In the genomic region with DNA sequence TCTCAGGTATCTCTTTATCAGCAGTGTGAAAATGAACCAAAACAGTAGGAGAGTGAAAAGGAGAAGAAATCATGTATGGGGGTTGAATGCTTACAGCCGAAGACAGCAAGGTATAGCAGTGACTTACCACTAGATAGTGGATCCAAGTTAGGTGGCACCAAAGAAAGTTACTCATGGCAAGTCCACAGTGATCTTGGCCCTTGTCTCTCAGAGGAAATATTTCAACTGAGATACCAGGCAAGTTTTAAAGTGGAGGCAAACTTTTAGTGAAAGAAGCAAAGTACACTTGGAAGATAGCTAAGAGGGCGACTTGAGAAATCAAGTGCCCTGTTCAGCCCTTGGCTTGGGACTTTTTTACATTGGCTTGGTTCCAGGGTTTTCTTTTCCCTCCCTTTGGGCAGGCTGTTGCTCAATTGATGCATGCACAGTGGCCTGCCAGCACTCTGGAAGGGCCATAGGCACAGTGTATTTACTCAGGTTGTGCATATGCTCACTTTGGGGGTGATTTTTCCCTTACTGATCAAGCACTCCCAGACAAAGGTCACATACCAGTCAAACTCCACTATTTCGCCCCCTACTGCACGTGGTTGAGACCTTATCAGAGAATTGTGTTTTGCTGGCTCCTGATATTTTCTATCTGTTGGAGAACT, we compare ENCODE assay signal across 1 cellular context.
TF ChIP-seq lines count a peak whose summit lies in the region.

No MANE protein-coding gene starts in this region.

TF ChIP-seq in HepG2, 621 proteins besides CTCF, POLR2A, EP300 and RAD21:
- TF ChIP-seq, protein P1, sequence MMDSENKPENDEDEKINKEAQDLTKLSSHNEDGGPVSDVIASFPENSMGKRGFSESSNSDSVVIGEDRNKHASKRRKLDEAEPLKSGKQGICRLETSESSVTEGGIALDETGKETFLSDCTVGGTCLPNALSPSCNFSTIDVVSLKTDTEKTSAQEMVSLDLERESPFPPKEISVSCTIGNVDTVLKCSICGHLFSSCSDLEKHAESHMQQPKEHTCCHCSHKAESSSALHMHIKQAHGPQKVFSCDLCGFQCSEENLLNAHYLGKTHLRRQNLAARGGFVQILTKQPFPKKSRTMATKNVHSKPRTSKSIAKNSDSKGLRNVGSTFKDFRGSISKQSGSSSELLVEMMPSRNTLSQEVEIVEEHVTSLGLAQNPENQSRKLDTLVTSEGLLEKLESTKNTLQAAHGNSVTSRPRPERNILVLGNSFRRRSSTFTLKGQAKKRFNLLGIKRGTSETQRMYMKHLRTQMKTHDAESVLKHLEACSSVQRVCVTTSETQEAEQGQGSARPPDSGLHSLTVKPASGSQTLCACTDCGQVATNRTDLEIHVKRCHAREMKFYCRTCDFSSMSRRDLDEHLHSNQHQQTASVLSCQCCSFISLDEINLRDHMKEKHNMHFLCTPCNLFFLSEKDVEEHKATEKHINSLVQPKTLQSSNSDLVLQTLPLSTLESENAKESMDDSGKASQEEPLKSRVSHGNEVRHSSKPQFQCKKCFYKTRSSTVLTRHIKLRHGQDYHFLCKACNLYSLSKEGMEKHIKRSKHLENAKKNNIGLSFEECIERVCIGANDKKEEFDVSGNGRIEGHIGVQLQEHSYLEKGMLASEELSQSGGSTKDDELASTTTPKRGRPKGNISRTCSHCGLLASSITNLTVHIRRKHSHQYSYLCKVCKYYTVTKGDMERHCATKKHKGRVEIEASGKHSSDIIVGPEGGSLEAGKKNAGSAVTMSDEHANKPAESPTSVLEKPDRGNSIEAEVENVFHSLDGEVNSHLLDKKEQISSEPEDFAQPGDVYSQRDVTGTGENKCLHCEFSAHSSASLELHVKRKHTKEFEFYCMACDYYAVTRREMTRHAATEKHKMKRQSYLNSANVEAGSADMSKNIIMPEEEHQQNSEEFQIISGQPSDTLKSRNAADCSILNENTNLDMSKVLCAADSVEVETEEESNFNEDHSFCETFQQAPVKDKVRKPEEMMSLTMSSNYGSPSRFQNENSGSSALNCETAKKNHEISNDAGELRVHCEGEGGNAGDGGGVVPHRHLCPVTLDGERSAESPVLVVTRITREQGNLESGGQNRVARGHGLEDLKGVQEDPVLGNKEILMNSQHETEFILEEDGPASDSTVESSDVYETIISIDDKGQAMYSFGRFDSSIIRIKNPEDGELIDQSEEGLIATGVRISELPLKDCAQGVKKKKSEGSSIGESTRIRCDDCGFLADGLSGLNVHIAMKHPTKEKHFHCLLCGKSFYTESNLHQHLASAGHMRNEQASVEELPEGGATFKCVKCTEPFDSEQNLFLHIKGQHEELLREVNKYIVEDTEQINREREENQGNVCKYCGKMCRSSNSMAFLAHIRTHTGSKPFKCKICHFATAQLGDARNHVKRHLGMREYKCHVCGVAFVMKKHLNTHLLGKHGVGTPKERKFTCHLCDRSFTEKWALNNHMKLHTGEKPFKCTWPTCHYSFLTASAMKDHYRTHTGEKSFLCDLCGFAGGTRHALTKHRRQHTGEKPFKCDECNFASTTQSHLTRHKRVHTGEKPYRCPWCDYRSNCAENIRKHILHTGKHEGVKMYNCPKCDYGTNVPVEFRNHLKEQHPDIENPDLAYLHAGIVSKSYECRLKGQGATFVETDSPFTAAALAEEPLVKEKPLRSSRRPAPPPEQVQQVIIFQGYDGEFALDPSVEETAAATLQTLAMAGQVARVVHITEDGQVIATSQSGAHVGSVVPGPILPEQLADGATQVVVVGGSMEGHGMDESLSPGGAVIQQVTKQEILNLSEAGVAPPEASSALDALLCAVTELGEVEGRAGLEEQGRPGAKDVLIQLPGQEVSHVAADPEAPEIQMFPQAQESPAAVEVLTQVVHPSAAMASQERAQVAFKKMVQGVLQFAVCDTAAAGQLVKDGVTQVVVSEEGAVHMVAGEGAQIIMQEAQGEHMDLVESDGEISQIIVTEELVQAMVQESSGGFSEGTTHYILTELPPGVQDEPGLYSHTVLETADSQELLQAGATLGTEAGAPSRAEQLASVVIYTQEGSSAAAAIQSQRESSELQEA (CRISPR knock-in tag; IDR thresholded peaks at IDR 0.05; ENCODE audit: not compliant biosample characterization): no peak
- no peak for TF ChIP-seq SOX6 (IDR thresholded peaks at IDR 0.05)
- no peak for TF ChIP-seq SOX6 (CRISPR knock-in tag; IDR thresholded peaks at IDR 0.05)
- TF ChIP-seq, protein P2, sequence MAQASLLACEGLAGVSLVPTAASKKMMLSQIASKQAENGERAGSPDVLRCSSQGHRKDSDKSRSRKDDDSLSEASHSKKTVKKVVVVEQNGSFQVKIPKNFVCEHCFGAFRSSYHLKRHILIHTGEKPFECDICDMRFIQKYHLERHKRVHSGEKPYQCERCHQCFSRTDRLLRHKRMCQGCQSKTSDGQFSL (CRISPR knock-in tag; IDR thresholded peaks at IDR 0.05): no peak
- TF ChIP-seq ZNF782 (CRISPR knock-in tag; IDR thresholded peaks at IDR 0.05; ENCODE audit: borderline replicate concordance): no peak
- TF ChIP-seq LCORL (IDR thresholded peaks at IDR 0.05): no peak
- no peak for TF ChIP-seq LCORL (CRISPR knock-in tag; IDR thresholded peaks at IDR 0.05)
- TF ChIP-seq ZNF430 (CRISPR knock-in tag; IDR thresholded peaks at IDR 0.05): no peak
- TF ChIP-seq, protein P3, sequence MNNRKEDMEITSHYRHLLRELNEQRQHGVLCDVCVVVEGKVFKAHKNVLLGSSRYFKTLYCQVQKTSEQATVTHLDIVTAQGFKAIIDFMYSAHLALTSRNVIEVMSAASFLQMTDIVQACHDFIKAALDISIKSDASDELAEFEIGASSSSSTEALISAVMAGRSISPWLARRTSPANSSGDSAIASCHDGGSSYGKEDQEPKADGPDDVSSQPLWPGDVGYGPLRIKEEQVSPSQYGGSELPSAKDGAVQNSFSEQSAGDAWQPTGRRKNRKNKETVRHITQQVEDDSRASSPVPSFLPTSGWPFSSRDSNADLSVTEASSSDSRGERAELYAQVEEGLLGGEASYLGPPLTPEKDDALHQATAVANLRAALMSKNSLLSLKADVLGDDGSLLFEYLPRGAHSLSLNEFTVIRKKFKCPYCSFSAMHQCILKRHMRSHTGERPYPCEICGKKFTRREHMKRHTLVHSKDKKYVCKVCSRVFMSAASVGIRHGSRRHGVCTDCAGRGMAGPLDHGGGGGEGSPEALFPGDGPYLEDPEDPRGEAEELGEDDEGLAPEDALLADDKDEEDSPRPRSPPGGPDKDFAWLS (CRISPR knock-in tag; IDR thresholded peaks at IDR 0.05; ENCODE audit: borderline replicate concordance): no peak
- TF ChIP-seq ZFX (CRISPR knock-in tag; IDR thresholded peaks at IDR 0.05; ENCODE audit: low read depth): no peak
- TF ChIP-seq ELF1 (CRISPR knock-in tag; IDR thresholded peaks at IDR 0.05): no peak
- no peak for TF ChIP-seq GZF1 (CRISPR knock-in tag; IDR thresholded peaks at IDR 0.05)
- TF ChIP-seq, protein P4, sequence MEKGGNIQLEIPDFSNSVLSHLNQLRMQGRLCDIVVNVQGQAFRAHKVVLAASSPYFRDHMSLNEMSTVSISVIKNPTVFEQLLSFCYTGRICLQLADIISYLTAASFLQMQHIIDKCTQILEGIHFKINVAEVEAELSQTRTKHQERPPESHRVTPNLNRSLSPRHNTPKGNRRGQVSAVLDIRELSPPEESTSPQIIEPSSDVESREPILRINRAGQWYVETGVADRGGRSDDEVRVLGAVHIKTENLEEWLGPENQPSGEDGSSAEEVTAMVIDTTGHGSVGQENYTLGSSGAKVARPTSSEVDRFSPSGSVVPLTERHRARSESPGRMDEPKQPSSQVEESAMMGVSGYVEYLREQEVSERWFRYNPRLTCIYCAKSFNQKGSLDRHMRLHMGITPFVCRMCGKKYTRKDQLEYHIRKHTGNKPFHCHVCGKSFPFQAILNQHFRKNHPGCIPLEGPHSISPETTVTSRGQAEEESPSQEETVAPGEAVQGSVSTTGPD (CRISPR knock-in tag; IDR thresholded peaks at IDR 0.05): no peak
- no peak for TF ChIP-seq ZNF460 (CRISPR knock-in tag; IDR thresholded peaks at IDR 0.05; ENCODE audit: borderline replicate concordance)
- TF ChIP-seq, protein P5, sequence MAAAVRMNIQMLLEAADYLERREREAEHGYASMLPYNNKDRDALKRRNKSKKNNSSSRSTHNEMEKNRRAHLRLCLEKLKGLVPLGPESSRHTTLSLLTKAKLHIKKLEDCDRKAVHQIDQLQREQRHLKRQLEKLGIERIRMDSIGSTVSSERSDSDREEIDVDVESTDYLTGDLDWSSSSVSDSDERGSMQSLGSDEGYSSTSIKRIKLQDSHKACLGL (CRISPR knock-in tag; IDR thresholded peaks at IDR 0.05): no peak
- TF ChIP-seq SP2 (CRISPR knock-in tag; IDR thresholded peaks at IDR 0.05): no peak
- TF ChIP-seq KDM5A (IDR thresholded peaks at IDR 0.05; ENCODE audit: borderline replicate concordance, low read length): no peak
- TF ChIP-seq, protein P6, sequence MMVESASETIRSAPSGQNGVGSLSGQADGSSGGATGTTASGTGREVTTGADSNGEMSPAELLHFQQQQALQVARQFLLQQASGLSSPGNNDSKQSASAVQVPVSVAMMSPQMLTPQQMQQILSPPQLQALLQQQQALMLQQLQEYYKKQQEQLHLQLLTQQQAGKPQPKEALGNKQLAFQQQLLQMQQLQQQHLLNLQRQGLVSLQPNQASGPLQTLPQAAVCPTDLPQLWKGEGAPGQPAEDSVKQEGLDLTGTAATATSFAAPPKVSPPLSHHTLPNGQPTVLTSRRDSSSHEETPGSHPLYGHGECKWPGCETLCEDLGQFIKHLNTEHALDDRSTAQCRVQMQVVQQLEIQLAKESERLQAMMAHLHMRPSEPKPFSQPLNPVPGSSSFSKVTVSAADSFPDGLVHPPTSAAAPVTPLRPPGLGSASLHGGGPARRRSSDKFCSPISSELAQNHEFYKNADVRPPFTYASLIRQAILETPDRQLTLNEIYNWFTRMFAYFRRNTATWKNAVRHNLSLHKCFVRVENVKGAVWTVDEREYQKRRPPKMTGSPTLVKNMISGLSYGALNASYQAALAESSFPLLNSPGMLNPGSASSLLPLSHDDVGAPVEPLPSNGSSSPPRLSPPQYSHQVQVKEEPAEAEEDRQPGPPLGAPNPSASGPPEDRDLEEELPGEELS (CRISPR knock-in tag; IDR thresholded peaks at IDR 0.05): no peak
- TF ChIP-seq CBX1 (IDR thresholded peaks at IDR 0.05; ENCODE audit: low read depth): no peak
- TF ChIP-seq, protein P7, sequence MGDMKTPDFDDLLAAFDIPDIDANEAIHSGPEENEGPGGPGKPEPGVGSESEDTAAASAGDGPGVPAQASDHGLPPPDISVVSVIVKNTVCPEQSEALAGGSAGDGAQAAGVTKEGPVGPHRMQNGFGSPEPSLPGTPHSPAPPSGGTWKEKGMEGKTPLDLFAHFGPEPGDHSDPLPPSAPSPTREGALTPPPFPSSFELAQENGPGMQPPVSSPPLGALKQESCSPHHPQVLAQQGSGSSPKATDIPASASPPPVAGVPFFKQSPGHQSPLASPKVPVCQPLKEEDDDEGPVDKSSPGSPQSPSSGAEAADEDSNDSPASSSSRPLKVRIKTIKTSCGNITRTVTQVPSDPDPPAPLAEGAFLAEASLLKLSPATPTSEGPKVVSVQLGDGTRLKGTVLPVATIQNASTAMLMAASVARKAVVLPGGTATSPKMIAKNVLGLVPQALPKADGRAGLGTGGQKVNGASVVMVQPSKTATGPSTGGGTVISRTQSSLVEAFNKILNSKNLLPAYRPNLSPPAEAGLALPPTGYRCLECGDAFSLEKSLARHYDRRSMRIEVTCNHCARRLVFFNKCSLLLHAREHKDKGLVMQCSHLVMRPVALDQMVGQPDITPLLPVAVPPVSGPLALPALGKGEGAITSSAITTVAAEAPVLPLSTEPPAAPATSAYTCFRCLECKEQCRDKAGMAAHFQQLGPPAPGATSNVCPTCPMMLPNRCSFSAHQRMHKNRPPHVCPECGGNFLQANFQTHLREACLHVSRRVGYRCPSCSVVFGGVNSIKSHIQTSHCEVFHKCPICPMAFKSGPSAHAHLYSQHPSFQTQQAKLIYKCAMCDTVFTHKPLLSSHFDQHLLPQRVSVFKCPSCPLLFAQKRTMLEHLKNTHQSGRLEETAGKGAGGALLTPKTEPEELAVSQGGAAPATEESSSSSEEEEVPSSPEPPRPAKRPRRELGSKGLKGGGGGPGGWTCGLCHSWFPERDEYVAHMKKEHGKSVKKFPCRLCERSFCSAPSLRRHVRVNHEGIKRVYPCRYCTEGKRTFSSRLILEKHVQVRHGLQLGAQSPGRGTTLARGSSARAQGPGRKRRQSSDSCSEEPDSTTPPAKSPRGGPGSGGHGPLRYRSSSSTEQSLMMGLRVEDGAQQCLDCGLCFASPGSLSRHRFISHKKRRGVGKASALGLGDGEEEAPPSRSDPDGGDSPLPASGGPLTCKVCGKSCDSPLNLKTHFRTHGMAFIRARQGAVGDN (CRISPR knock-in tag; IDR thresholded peaks at IDR 0.05): no peak
- TF ChIP-seq, protein P8, sequence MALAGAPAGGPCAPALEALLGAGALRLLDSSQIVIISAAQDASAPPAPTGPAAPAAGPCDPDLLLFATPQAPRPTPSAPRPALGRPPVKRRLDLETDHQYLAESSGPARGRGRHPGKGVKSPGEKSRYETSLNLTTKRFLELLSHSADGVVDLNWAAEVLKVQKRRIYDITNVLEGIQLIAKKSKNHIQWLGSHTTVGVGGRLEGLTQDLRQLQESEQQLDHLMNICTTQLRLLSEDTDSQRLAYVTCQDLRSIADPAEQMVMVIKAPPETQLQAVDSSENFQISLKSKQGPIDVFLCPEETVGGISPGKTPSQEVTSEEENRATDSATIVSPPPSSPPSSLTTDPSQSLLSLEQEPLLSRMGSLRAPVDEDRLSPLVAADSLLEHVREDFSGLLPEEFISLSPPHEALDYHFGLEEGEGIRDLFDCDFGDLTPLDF (CRISPR knock-in tag; IDR thresholded peaks at IDR 0.05): no peak
- TF ChIP-seq, protein P9, sequence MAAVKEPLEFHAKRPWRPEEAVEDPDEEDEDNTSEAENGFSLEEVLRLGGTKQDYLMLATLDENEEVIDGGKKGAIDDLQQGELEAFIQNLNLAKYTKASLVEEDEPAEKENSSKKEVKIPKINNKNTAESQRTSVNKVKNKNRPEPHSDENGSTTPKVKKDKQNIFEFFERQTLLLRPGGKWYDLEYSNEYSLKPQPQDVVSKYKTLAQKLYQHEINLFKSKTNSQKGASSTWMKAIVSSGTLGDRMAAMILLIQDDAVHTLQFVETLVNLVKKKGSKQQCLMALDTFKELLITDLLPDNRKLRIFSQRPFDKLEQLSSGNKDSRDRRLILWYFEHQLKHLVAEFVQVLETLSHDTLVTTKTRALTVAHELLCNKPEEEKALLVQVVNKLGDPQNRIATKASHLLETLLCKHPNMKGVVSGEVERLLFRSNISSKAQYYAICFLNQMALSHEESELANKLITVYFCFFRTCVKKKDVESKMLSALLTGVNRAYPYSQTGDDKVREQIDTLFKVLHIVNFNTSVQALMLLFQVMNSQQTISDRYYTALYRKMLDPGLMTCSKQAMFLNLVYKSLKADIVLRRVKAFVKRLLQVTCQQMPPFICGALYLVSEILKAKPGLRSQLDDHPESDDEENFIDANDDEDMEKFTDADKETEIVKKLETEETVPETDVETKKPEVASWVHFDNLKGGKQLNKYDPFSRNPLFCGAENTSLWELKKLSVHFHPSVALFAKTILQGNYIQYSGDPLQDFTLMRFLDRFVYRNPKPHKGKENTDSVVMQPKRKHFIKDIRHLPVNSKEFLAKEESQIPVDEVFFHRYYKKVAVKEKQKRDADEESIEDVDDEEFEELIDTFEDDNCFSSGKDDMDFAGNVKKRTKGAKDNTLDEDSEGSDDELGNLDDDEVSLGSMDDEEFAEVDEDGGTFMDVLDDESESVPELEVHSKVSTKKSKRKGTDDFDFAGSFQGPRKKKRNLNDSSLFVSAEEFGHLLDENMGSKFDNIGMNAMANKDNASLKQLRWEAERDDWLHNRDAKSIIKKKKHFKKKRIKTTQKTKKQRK (IDR thresholded peaks at IDR 0.05; ENCODE audit: low read length): no peak
